20 cellular contexts compared by ENCODE assay signal in genomic region chr17:31687505-31688126, GRCh38.
"Had no signal": no experiment of that assay in that cellular context is flagged by ENCODE, and none has a peak within 500 bp of the region (broad histone marks: within the 10 kb centered on the region; RNA-seq: fewer than 3 reads in every experiment).

No MANE protein-coding gene starts in this region.

- H3K27ac ChIP-seq: body of pancreas, psoas muscle, suprapubic skin had no signal

- H3K4me3 Mint-ChIP-seq: activated CD8-positive, alpha-beta memory T cell treated with anti-CD3 and anti-CD28 coated beads, Interleukin-2, amount 10 ng/mL, durations not matched to agents 7 days and 5 days; activated T-cell treated with anti-CD3 and anti-CD28 coated beads, Interleukin-2, amount 50 U/mL, for 24 hours; effector memory CD8-positive, alpha-beta T cell; natural killer cell; T-helper 17 cell had no signal

- H3K27me3 ChIP-seq: body of pancreas, suprapubic skin had no signal

- H3K4me1 Mint-ChIP-seq: activated CD8-positive, alpha-beta memory T cell treated with anti-CD3 and anti-CD28 coated beads, Interleukin-2, amount 10 ng/mL, durations not matched to agents 7 days and 5 days; natural killer cell; T-helper 17 cell had no signal

- H3K9me3 ChIP-seq: body of pancreas, psoas muscle, suprapubic skin had no signal

- H3K4me1 ChIP-seq: body of pancreas, psoas muscle, suprapubic skin had no signal

- H3K4me3 ChIP-seq: body of pancreas, psoas muscle, suprapubic skin had no signal

- H3K36me3 Mint-ChIP-seq: activated CD8-positive, alpha-beta memory T cell treated with anti-CD3 and anti-CD28 coated beads, Interleukin-2, amount 10 ng/mL, durations not matched to agents 7 days and 5 days; activated naive CD4-positive, alpha-beta T cell treated with anti-CD3 and anti-CD28 coated beads, Interleukin-2, amount 50 U/mL, for 72 hours; natural killer cell had no signal

- H3K36me3 ChIP-seq: suprapubic skin had no signal

- DNase-seq: activated CD4-positive, alpha-beta T cell treated with anti-CD3 and anti-CD28 coated beads, Interleukin-2, amount 50 U/mL, for 4 hours; activated CD8-positive, alpha-beta memory T cell treated with anti-CD3 and anti-CD28 coated beads, Interleukin-2, amount 10 ng/mL, durations not matched to agents 7 days and 5 days; activated effector memory CD4-positive, alpha-beta T cell treated with Interleukin-2 at 50 U/mL for 16 hours; activated T-cell treated with anti-CD3 and anti-CD28 coated beads, Interleukin-2, amount 50 U/mL, for 24 hours; amniotic stem cell; body of pancreas; central memory CD4-positive, alpha-beta T cell; effector memory CD8-positive, alpha-beta T cell; glutamatergic neuron; left colon; natural killer cell; psoas muscle; stimulated activated CD4-positive, alpha-beta T cell treated with anti-CD3 and anti-CD28 coated beads, Interleukin-12 subunit alpha, Interleukin-12 subunit beta, amount 100 ng/mL, for 4 hours; stimulated activated CD4-positive, alpha-beta T cell treated with anti-CD3 and anti-CD28 coated beads, Interleukin-2, amount 100 ng/mL, for 48 hours; stimulated activated naive CD8-positive, alpha-beta T cell treated with anti-CD3 and anti-CD28 coated beads, Interleukin-15, Interleukin-2, amounts not matched to agents 100 U/mL and 50 U/mL, for 24 hours; T-helper 17 cell had no signal

- ATAC-seq: activated CD4-positive, CD25-positive, alpha-beta regulatory T cell treated with anti-CD3 and anti-CD28 coated beads, Interleukin-2, amount 50 U/mL, for 24 hours; activated CD8-positive, alpha-beta memory T cell treated with anti-CD3 and anti-CD28 coated beads, Interleukin-2, amount 10 ng/mL, durations not matched to agents 7 days and 5 days; activated naive CD4-positive, alpha-beta T cell treated with anti-CD3 and anti-CD28 coated beads, Interleukin-2, amount 50 U/mL, for 72 hours; body of pancreas; effector memory CD8-positive, alpha-beta T cell; left colon; natural killer cell; psoas muscle; sciatic nerve; stimulated activated naive CD8-positive, alpha-beta T cell treated with anti-CD3 and anti-CD28 coated beads, Interleukin-15, Interleukin-2, amounts not matched to agents 100 U/mL and 50 U/mL, for 24 hours; T-helper 17 cell had no signal

- H3K27ac Mint-ChIP-seq: activated CD8-positive, alpha-beta memory T cell treated with anti-CD3 and anti-CD28 coated beads, Interleukin-2, amount 10 ng/mL, durations not matched to agents 7 days and 5 days; activated naive CD4-positive, alpha-beta T cell treated with anti-CD3 and anti-CD28 coated beads, Interleukin-2, amount 50 U/mL, for 72 hours; activated T-cell treated with anti-CD3 and anti-CD28 coated beads, Interleukin-2, amount 50 U/mL, for 24 hours; effector memory CD8-positive, alpha-beta T cell; natural killer cell; T-helper 17 cell had no signal

- H3K9me3 Mint-ChIP-seq: activated naive CD4-positive, alpha-beta T cell treated with anti-CD3 and anti-CD28 coated beads, Interleukin-2, amount 50 U/mL, for 72 hours; activated T-cell treated with anti-CD3 and anti-CD28 coated beads, Interleukin-2, amount 50 U/mL, for 24 hours; effector memory CD8-positive, alpha-beta T cell; natural killer cell had no signal
